19 cellular contexts compared by ENCODE assay signal in the genomic region with DNA sequence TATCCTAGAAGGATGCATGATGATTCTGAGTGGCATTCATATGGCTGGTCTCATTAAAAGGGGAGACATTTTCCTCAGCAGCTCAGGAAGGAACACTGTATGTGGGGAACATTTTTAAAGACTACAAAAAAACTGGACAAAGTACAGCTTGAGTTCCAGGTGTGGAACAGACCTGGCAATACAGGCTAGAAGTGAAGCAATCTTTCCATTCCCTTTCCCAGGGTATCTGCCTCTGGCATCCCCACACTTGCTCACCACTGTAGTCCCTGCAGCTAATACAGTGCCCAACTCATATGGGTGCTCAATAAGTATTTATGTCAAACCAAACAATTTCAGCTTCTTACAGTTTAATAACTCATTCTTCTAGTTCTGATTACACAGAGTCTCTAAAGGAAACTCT.
"Had no signal": no experiment of that assay in that cellular context is flagged by ENCODE, and none has a peak within 500 bp of the region (broad histone marks: within the 10 kb centered on the region; RNA-seq: fewer than 3 reads in every experiment).

No MANE protein-coding gene starts in this region.

- DNase-seq: dorsolateral prefrontal cortex; effector CD4-positive, alpha-beta T cell; left cardiac atrium; left ventricle myocardium inferior; natural killer cell; occipital lobe; sigmoid colon; stimulated activated CD4-positive, alpha-beta T cell treated with anti-CD3 and anti-CD28 coated beads, Interleukin-2, amount 100 ng/mL, for 24 hours; stimulated activated CD4-positive, alpha-beta T cell treated with anti-CD3 and anti-CD28 coated beads, Interleukin-4, amount 100 ng/mL, for 24 hours; stimulated activated naive CD4-positive, alpha-beta T cell treated with Interleukin-2 at 50 U/mL for 16 hours; stomach; thyroid gland; trophoblast cell had no signal

- H3K27ac Mint-ChIP-seq: memory B cell; natural killer cell; progenitor cell of endocrine pancreas; stimulated activated effector memory CD8-positive, alpha-beta T cell treated with anti-CD3 and anti-CD28 coated beads, Interleukin-12 subunit alpha, Interleukin-12 subunit beta, amount 100 ng/mL, for 72 hours had no signal

- H3K27me3 ChIP-seq: dorsolateral prefrontal cortex, sigmoid colon, stomach, thyroid gland, vagina had no signal

- ATAC-seq: left cardiac atrium; natural killer cell; stimulated activated effector memory CD8-positive, alpha-beta T cell treated with anti-CD3 and anti-CD28 coated beads, Interleukin-12 subunit alpha, Interleukin-12 subunit beta, amount 100 ng/mL, for 72 hours had no signal

- H3K4me3 Mint-ChIP-seq: memory B cell; natural killer cell; stimulated activated effector memory CD8-positive, alpha-beta T cell treated with anti-CD3 and anti-CD28 coated beads, Interleukin-12 subunit alpha, Interleukin-12 subunit beta, amount 100 ng/mL, for 72 hours had no signal

- H3K9me3 ChIP-seq: left ventricle myocardium inferior, sigmoid colon, stomach, thyroid gland, vagina had no signal

- H3K27me3 Mint-ChIP-seq: memory B cell, progenitor cell of endocrine pancreas had no signal

- H2AFZ ChIP-seq: parathyroid adenoma had no signal

- H3K27ac ChIP-seq: left ventricle myocardium inferior, parathyroid adenoma, sigmoid colon, stomach, thyroid gland, vagina had no signal

- H3K9ac ChIP-seq: parathyroid adenoma had no signal

- H3K9me3 Mint-ChIP-seq: memory B cell; natural killer cell; stimulated activated effector memory CD8-positive, alpha-beta T cell treated with anti-CD3 and anti-CD28 coated beads, Interleukin-12 subunit alpha, Interleukin-12 subunit beta, amount 100 ng/mL, for 72 hours had no signal

- H3K4me3 ChIP-seq: dorsolateral prefrontal cortex, left ventricle myocardium inferior, lung, sigmoid colon, stomach, thyroid gland, vagina had no signal
